ENCODE assay signal across 1 cellular context in the genomic region with DNA sequence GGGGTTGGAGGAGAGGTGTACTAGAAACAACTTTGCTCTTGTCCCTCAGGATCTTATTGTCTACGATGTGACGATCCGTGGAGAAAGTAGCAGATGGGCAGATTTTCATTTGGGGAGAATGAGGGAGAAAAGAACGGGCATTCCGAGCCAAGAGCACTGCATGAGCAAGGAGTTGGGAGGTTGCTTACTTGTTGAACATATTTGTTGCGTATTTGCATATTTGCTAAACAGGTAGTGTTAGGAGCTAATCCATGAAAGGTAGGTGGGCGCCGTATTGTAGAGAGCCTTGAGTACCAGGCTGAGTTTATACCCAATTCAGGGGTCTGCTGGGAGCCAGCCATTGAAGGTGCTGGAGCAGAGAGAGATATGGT.
A peak's percentile ranks its signal among the peaks of the same experiment; 100 is the strongest.
TF ChIP-seq lines count a peak whose summit lies in the region.

No MANE protein-coding gene starts in this region.

TF ChIP-seq in GM12878, 131 proteins besides CTCF, POLR2A, EP300 and RAD21:
- TF ChIP-seq RBBP5 (conservative IDR thresholded peaks at IDR 0.05) (no peak), POU2F2 (IDR thresholded peaks at IDR 0.05; ENCODE audit: borderline replicate concordance, low read depth, low read length) (peak; percentile 30; the same call in 1 of the 3 replicates), JUND (IDR thresholded peaks at IDR 0.05; ENCODE audit: low read depth, low read length) (no peak)
